9 cellular contexts compared by ENCODE assay signal in the genomic region with DNA sequence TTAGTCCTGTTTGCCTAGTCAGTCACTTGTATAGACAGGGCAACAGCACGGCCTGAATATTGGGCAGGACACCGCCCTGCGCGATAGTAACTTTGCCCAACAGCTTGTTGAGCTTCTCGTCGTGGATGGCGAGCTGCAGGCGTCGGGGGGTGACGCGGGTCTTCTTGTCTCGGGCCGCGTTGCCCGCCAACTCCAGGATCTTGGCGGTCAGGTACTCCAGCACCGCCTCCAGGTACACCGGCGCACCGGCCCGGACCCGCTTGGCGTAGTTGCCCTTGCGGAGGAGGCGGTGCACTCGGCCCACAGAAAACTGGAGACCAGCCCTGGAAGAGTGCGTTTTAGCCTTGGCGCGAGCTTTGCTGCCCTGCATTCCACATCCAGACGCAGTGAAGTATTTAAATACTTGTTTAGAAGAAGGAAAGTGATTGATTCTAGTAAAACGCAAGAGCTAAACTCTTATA.
DNase-seq lines count a peak whose midpoint lies in the region; ATAC-seq, FAIRE-seq and TF ChIP-seq lines count a peak whose summit lies in the region.
"Had no signal": no experiment of that assay in that cellular context is flagged by ENCODE, and none has a peak within 500 bp of the region (broad histone marks: within the 10 kb centered on the region; RNA-seq: fewer than 3 reads in every experiment).

No MANE protein-coding gene starts in this region.

- H3K27me3 ChIP-seq in SU-DHL-6 (ENCODE audit: low read length) (no peaks in the 10 kb centered on the region), bronchial epithelial cell (ENCODE audit: control insufficient read depth, insufficient read depth, low read length) (no peaks in the 10 kb centered on the region), liver (ENCODE audit: control insufficient read depth in 4 of 4, insufficient read depth in 4 of 4, low read length in 3 of 4) (peaks cover 0 to 30% (median 15%) of the 10 kb centered on the region in 4 donors), stomach (peaks cover 0 to 80% (median 33%) of the 10 kb centered on the region in 3 donors)

- H3K4me3 ChIP-seq in SU-DHL-6 (ENCODE audit: insufficient read depth, low read length, poor library complexity, severe bottlenecking) = peak overlapping the region; percentile 40
- peak overlapping the region; percentile 46 for H3K4me3 ChIP-seq in bronchial epithelial cell (ENCODE audit: low read depth, low read length)
- H3K4me3 ChIP-seq in liver (ENCODE audit: low read depth in 1 of 3, low read length in 3 of 3) = peak overlapping the region in 2 of 3 donors; percentile 28 to 36
- peak overlapping the region; percentile 41 to 51 (median 46) for H3K4me3 ChIP-seq in stomach

- no peak overlapping the region for H3K27ac Mint-ChIP-seq in glutamatergic neuron (ENCODE audit: unreplicated experiment)
- H3K27ac Mint-ChIP-seq: T-helper 1 cell treated with Interleukin-12 subunit alpha and Interleukin-12 subunit beta and Interleukin-4 antibody, amounts not matched to agents 30 μg/mL and 1 μg/mL, for 36 hours had no signal

- no peaks in the 10 kb centered on the region for H3K27me3 Mint-ChIP-seq in glutamatergic neuron (ENCODE audit: unreplicated experiment)

- H3K4me1 ChIP-seq in liver (ENCODE audit: control insufficient read depth in 4 of 4, insufficient read depth in 4 of 4, low read length in 3 of 4) = peaks cover 0 to 6% (median 2%) of the 10 kb centered on the region in 4 donors
- H3K4me1 ChIP-seq in stomach = peaks cover 0 to 41% (median 29%) of the 10 kb centered on the region in 4 donors

- ATAC-seq in GM18498 (IDR thresholded peaks at IDR 0.05; ENCODE audit: unreplicated experiment) = peak; percentile 31
- peak; percentile 14 for ATAC-seq in HG02852 (IDR thresholded peaks at IDR 0.05; ENCODE audit: unreplicated experiment)

- H3F3A ChIP-seq in SU-DHL-6 (ENCODE audit: insufficient read depth) = peaks cover 52% of the 10 kb centered on the region

- H3K4me1 Mint-ChIP-seq in glutamatergic neuron (ENCODE audit: low read depth, unreplicated experiment) = peaks cover 6% of the 10 kb centered on the region

- 6% methylated on average over 31 of the region's 31 CpGs for WGBS in liver
- 1 to 8% (median 2%) methylated on average over 14 to 31 of the region's 31 CpGs for WGBS in stomach, 5 donors

- intact Hi-C loops in stomach (cut with DNase I; ENCODE audit: low total_unique reads) = no loop called here

- TF ChIP-seq CTCF in SU-DHL-6 (IDR thresholded peaks at IDR 0.05; ENCODE audit: insufficient read depth, low read length, poor library complexity, severe bottlenecking) (no peak), bronchial epithelial cell (IDR thresholded peaks at IDR 0.05; ENCODE audit: insufficient read depth, low read length, severe bottlenecking) (no peak), liver (IDR thresholded peaks at IDR 0.05; ENCODE audit: low read depth, low read length, missing input control) (no peak), stomach (IDR thresholded peaks at IDR 0.05) (no peak), glutamatergic neuron (IDR thresholded peaks at IDR 0.05; ENCODE audit: partially characterized antibody, unreplicated experiment) (no peak)

- H3K36me3 Mint-ChIP-seq in glutamatergic neuron (ENCODE audit: unreplicated experiment) = no peaks in the 10 kb centered on the region

- no peak overlapping the region for H3K4me3 Mint-ChIP-seq in glutamatergic neuron (ENCODE audit: unreplicated experiment)
- H3K4me3 Mint-ChIP-seq: T-helper 1 cell treated with Interleukin-12 subunit alpha and Interleukin-12 subunit beta and Interleukin-4 antibody, amounts not matched to agents 30 μg/mL and 1 μg/mL, for 36 hours had no signal

- peak overlapping the region; percentile 1 for H2AFZ ChIP-seq in SU-DHL-6 (ENCODE audit: low read depth, low read length, severe bottlenecking)

- H3K79me2 ChIP-seq in SU-DHL-6 (ENCODE audit: insufficient read depth, low read length) = no peaks in the 10 kb centered on the region

- H3K27ac ChIP-seq in SU-DHL-6 (ENCODE audit: low read depth, low read length) (peak overlapping the region; percentile 89), liver (ENCODE audit: low read depth in 1 of 2, low read length in 2 of 2) (peak overlapping the region; percentile 38 to 74), stomach (peak overlapping the region; percentile 86 to 93 (median 89))

- H3K4me2 ChIP-seq in SU-DHL-6 (ENCODE audit: low read depth, low read length, poor library complexity, severe bottlenecking) = peak overlapping the region; percentile 73

- H4K20me1 ChIP-seq in SU-DHL-6 (ENCODE audit: low read depth, low read length) = no peaks in the 10 kb centered on the region

- TF ChIP-seq RAD21 in liver (IDR thresholded peaks at IDR 0.05) = no peak

- FAIRE-seq in bronchial epithelial cell (lab: Jason Lieb, UNC) = no peak

- H3K9me3 Mint-ChIP-seq in glutamatergic neuron (ENCODE audit: unreplicated experiment) = no peaks in the 10 kb centered on the region
- H3K9me3 Mint-ChIP-seq: T-helper 1 cell treated with Interleukin-12 subunit alpha and Interleukin-12 subunit beta and Interleukin-4 antibody, amounts not matched to agents 30 μg/mL and 1 μg/mL, for 36 hours had no signal

- H3K9ac ChIP-seq in SU-DHL-6 (ENCODE audit: low read length) (peak overlapping the region; percentile 65), liver (ENCODE audit: low read depth in 1 of 2, low read length in 2 of 2) (peak overlapping the region in 1 of 2 donors; percentile 1)

- DNase-seq in bronchial epithelial cell (ENCODE audit: low read depth) (no peak), stomach (peak; percentile 50), glutamatergic neuron (no peak), hippocampal formation (lab: John Stamatoyannopoulos, UW) (no peak)

- H3K36me3 ChIP-seq in SU-DHL-6 (ENCODE audit: low read length) = no peaks in the 10 kb centered on the region
- H3K36me3 ChIP-seq in bronchial epithelial cell (ENCODE audit: control insufficient read depth, insufficient read depth, low read length) = no peaks in the 10 kb centered on the region
- H3K36me3 ChIP-seq in liver (ENCODE audit: control insufficient read depth in 4 of 4, insufficient read depth in 3 of 4, low read depth in 1 of 4, low read length in 3 of 4) = no peaks in the 10 kb centered on the region
- no peaks in the 10 kb centered on the region for H3K36me3 ChIP-seq in stomach

- TF ChIP-seq EP300 in stomach (IDR thresholded peaks at IDR 0.05) = no peak

- H3K9me2 ChIP-seq in SU-DHL-6 (replicated peaks; ENCODE audit: insufficient read depth, low read length) = no peaks in the 10 kb centered on the region

- no peak for TF ChIP-seq POLR2A in stomach (IDR thresholded peaks at IDR 0.05)

- H3K9me3 ChIP-seq in SU-DHL-6 (ENCODE audit: insufficient read depth, low read length) (no peaks in the 10 kb centered on the region), liver (ENCODE audit: control insufficient read depth in 4 of 4, low read length in 3 of 4) (peaks cover 2 to 9% (median 4%) of the 10 kb centered on the region in 4 donors), stomach (no peaks in the 10 kb centered on the region)

TF ChIP-seq in liver, 16 proteins besides CTCF, POLR2A, EP300 and RAD21 (continues in another document):
- TF ChIP-seq, protein P1, sequence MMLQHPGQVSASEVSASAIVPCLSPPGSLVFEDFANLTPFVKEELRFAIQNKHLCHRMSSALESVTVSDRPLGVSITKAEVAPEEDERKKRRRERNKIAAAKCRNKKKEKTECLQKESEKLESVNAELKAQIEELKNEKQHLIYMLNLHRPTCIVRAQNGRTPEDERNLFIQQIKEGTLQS (IDR thresholded peaks at IDR 0.05) = no peak
- TF ChIP-seq EGR1 (IDR thresholded peaks at IDR 0.05; ENCODE audit: low read depth in 2 of 2) (no peak), HNF4G (IDR thresholded peaks at IDR 0.05) (no peak), FOXA2 (IDR thresholded peaks at IDR 0.05) (no peak), YY1 (IDR thresholded peaks at IDR 0.05) (no peak), RXRA (IDR thresholded peaks at IDR 0.05) (no peak), FOXA1 (IDR thresholded peaks at IDR 0.05) (no peak), HNF4A (conservative IDR thresholded peaks at IDR 0.05) (no peak), TAF1 (conservative IDR thresholded peaks at IDR 0.05) (no peak), SP1 (IDR thresholded peaks at IDR 0.05) (no peak), NR2F2 (IDR thresholded peaks at IDR 0.05) (no peak), JUND (IDR thresholded peaks at IDR 0.05) (no peak), GABPA (IDR thresholded peaks at IDR 0.05 in 1 of 2, conservative IDR thresholded peaks at IDR 0.05 in 1 of 2) (no peak)
- TF ChIP-seq, protein P2, sequence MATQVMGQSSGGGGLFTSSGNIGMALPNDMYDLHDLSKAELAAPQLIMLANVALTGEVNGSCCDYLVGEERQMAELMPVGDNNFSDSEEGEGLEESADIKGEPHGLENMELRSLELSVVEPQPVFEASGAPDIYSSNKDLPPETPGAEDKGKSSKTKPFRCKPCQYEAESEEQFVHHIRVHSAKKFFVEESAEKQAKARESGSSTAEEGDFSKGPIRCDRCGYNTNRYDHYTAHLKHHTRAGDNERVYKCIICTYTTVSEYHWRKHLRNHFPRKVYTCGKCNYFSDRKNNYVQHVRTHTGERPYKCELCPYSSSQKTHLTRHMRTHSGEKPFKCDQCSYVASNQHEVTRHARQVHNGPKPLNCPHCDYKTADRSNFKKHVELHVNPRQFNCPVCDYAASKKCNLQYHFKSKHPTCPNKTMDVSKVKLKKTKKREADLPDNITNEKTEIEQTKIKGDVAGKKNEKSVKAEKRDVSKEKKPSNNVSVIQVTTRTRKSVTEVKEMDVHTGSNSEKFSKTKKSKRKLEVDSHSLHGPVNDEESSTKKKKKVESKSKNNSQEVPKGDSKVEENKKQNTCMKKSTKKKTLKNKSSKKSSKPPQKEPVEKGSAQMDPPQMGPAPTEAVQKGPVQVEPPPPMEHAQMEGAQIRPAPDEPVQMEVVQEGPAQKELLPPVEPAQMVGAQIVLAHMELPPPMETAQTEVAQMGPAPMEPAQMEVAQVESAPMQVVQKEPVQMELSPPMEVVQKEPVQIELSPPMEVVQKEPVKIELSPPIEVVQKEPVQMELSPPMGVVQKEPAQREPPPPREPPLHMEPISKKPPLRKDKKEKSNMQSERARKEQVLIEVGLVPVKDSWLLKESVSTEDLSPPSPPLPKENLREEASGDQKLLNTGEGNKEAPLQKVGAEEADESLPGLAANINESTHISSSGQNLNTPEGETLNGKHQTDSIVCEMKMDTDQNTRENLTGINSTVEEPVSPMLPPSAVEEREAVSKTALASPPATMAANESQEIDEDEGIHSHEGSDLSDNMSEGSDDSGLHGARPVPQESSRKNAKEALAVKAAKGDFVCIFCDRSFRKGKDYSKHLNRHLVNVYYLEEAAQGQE (IDR thresholded peaks at IDR 0.05) = no peak
- TF ChIP-seq, protein P3, sequence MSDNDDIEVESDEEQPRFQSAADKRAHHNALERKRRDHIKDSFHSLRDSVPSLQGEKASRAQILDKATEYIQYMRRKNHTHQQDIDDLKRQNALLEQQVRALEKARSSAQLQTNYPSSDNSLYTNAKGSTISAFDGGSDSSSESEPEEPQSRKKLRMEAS (IDR thresholded peaks at IDR 0.05) = no peak
